In genomic region chr2:229150317-229150716, GRCh38 we compare ENCODE assay signal across 16 cellular contexts.
DNase-seq lines count a peak whose midpoint lies in the region; ATAC-seq and TF ChIP-seq lines count a peak whose summit lies in the region.
"Had no signal": no experiment of that assay in that cellular context is flagged by ENCODE, and none has a peak within 500 bp of the region (broad histone marks: within the 10 kb centered on the region; RNA-seq: fewer than 3 reads in every experiment).

No MANE protein-coding gene starts in this region.

- no peak overlapping the region for H3K4me3 ChIP-seq in breast epithelium
- H3K4me3 ChIP-seq in mucosa of descending colon: no peak overlapping the region
- H3K4me3 ChIP-seq: A549, GM23338 had no signal

- ATAC-seq in mucosa of descending colon: peak; percentile 14
- ATAC-seq: A549, GM23338 had no signal

- no peak for TF ChIP-seq POLR2A in breast epithelium (IDR thresholded peaks at IDR 0.05)

- in situ Hi-C loops in T47D (cut with HindIII; ENCODE audit: low pct_unique_long_range_greater_than_20kb, low sequenced_read_pairs): no loop called here

- H3K9me3 ChIP-seq in breast epithelium (peaks cover 6 to 12% of the 10 kb centered on the region in 2 donors), mucosa of descending colon (no peaks in the 10 kb centered on the region)
- H3K9me3 ChIP-seq: A549 had no signal

- H3K4me1 ChIP-seq in breast epithelium (no peaks in the 10 kb centered on the region), mucosa of descending colon (ENCODE audit: low read depth) (peaks cover 5% of the 10 kb centered on the region)
- H3K4me1 ChIP-seq: A549 had no signal

- TF ChIP-seq CTCF in breast epithelium (IDR thresholded peaks at IDR 0.05): no peak
- TF ChIP-seq CTCF in mucosa of descending colon (IDR thresholded peaks at IDR 0.05): no peak

- H3K27ac ChIP-seq in breast epithelium: no peak overlapping the region
- H3K27ac ChIP-seq: 22Rv1, A549, C4-2B had no signal

- H3K27me3 ChIP-seq in breast epithelium: no peaks in the 10 kb centered on the region

- no peaks in the 10 kb centered on the region for H3K36me3 ChIP-seq in breast epithelium
- H3K36me3 ChIP-seq in mucosa of descending colon (ENCODE audit: low read depth): no peaks in the 10 kb centered on the region

- DNase-seq in DMS153 (lab: John Stamatoyannopoulos, UW) (peak; percentile 14), DMS153 treated with DMSO at 0.1 percent for 48 hours (lab: John Stamatoyannopoulos, UW; ENCODE audit: unreplicated experiment) (no peak), T47D (ENCODE audit: low read depth in 1 of 2, low spot score in 1 of 2) (peak; percentile 5 to 74), breast epithelium (ENCODE audit: low spot score in 2 of 2) (no peak), mucosa of descending colon (no peak)
- DNase-seq in NK-92 treated with Interleukin-12 subunit alpha and Interleukin-12 subunit beta, amount 100 ng/mL, for 24 hours (lab: John Stamatoyannopoulos, UW): no peak
- DNase-seq in activated CD8-positive, alpha-beta memory T cell treated with anti-CD3 and anti-CD28 coated beads for 24 hours: no peak
- DNase-seq: AML-193; CD4-positive, alpha-beta T cell; DMS79; GDM1; HCEC 1CT had no signal

- intact Hi-C loops in breast epithelium (cut with DNase I; ENCODE audit: low total_unique reads) (no loop called here), mucosa of descending colon (cut with DNase I, micrococcal nuclease) (no loop called here)

Comparison
In these comparisons a context has a peak if more than half of its experiments do, and no peak if none do; other contexts are left out.
1. DNase-seq: peak in DMS153 (single experiment) and T47D (2 of 2); none in DMS153 treated with DMSO at 0.1 percent for 48 hours (single experiment), breast epithelium (0 of 2), mucosa of descending colon (0 of 3), NK-92 treated with Interleukin-12 subunit alpha and Interleukin-12 subunit beta, amount 100 ng/mL, for 24 hours (single experiment) and activated CD8-positive, alpha-beta memory T cell treated with anti-CD3 and anti-CD28 coated beads for 24 hours (single experiment).